In genomic region chr11:2251138-2251537, GRCh38 we compare ENCODE assay signal across 16 cellular contexts. TPM values are rescaled to one million over a fixed set of nuclear protein-coding genes. Genes with fewer than 3 reads are reported as not detected.
DNase-seq lines count a peak whose midpoint lies in the region; ATAC-seq and TF ChIP-seq lines count a peak whose summit lies in the region.
"Had no signal": no experiment of that assay in that cellular context is flagged by ENCODE, and none has a peak within 500 bp of the region (broad histone marks: within the 10 kb centered on the region; RNA-seq: fewer than 3 reads in every experiment).

No MANE protein-coding gene starts in this region.

- H3K9me3 ChIP-seq in BLaER1 treated with 17β-estradiol and CSF1 and Interleukin-3, amounts not matched to agents 10 nM and 100 nM (replicated peaks in 1 of 11) = peaks cover 0 to 13% (median 0%) of the 10 kb centered on the region in 11 experiments; a peak in 2 of 22 replicates
- H3K9me3 ChIP-seq in RWPE2 (ENCODE audit: severe bottlenecking) (no peaks in the 10 kb centered on the region), neural progenitor cell (ENCODE audit: low read depth) (no peaks in the 10 kb centered on the region), body of pancreas (no peaks in the 10 kb centered on the region)

- H3K79me2 ChIP-seq in neural progenitor cell (ENCODE audit: low read depth) = no peaks in the 10 kb centered on the region

- H3K4me3 Mint-ChIP-seq in neural progenitor cell = no peak overlapping the region
- H3K4me3 Mint-ChIP-seq: B cell; CD8-positive, alpha-beta memory T cell; IgD-negative memory B cell had no signal

- no peak overlapping the region for H3K4me3 ChIP-seq in BLaER1 treated with 17β-estradiol and CSF1 and Interleukin-3, amounts not matched to agents 10 nM and 100 nM
- H3K4me3 ChIP-seq in RWPE2 (ENCODE audit: severe bottlenecking) (no peak overlapping the region), neural progenitor cell (no peak overlapping the region), body of pancreas (no peak overlapping the region)

- no peak overlapping the region for H3K27ac ChIP-seq in BLaER1 treated with 17β-estradiol and CSF1 and Interleukin-3, amounts not matched to agents 10 nM and 100 nM
- no peak overlapping the region for H3K27ac ChIP-seq in RWPE2 (ENCODE audit: poor library complexity, severe bottlenecking)
- H3K27ac ChIP-seq in neural progenitor cell = no peak overlapping the region
- H3K27ac ChIP-seq in body of pancreas = no peak overlapping the region

- peaks cover 0 to 31% (median 27%) of the 10 kb centered on the region in 10 experiments; a peak in 18 of 20 replicates for H3K4me1 ChIP-seq in BLaER1 treated with 17β-estradiol and CSF1 and Interleukin-3, amounts not matched to agents 10 nM and 100 nM
- H3K4me1 ChIP-seq in RWPE2 (ENCODE audit: insufficient read depth, poor library complexity, severe bottlenecking) (peaks cover under 1% of the 10 kb centered on the region), neural progenitor cell (peaks cover 6% of the 10 kb centered on the region), body of pancreas (no peaks in the 10 kb centered on the region)

- no peaks in the 10 kb centered on the region for H3K36me3 Mint-ChIP-seq in neural progenitor cell
- H3K36me3 Mint-ChIP-seq: CD8-positive, alpha-beta memory T cell; IgD-negative memory B cell had no signal

- ATAC-seq in RWPE2 (ENCODE audit: low read depth) = no peak
- ATAC-seq in esophagus mucosa = peak; percentile 23
- no peak for ATAC-seq in HG03520 (IDR thresholded peaks at IDR 0.05; ENCODE audit: unreplicated experiment)
- no peak for ATAC-seq in body of pancreas
- ATAC-seq in HG02759 (IDR thresholded peaks at IDR 0.05; ENCODE audit: unreplicated experiment) = no peak
- ATAC-seq: HCT116 had no signal

- intact Hi-C loops in body of pancreas (cut with DNase I) = no loop called here

- DNase-seq in RWPE2 (ENCODE audit: low spot score) (peak; percentile 24), neural progenitor cell (ENCODE audit: low spot score) (no peak), NCI-H524 (lab: John Stamatoyannopoulos, UW) (no peak), body of pancreas (no peak)
- DNase-seq: Caco-2; CD8-positive, alpha-beta memory T cell; DND-41; GF-D8 had no signal

- H3K27me3 Mint-ChIP-seq in neural progenitor cell (ENCODE audit: insufficient read depth, low read depth) = peaks cover 6% of the 10 kb centered on the region

- no peak overlapping the region for H3K9ac ChIP-seq in BLaER1 treated with 17β-estradiol and CSF1 and Interleukin-3, amounts not matched to agents 10 nM and 100 nM
- H3K9ac ChIP-seq in neural progenitor cell = no peak overlapping the region

- H3K27me3 ChIP-seq in BLaER1 treated with 17β-estradiol and CSF1 and Interleukin-3, amounts not matched to agents 10 nM and 100 nM = peaks cover 4 to 24% (median 11%) of the 10 kb centered on the region in 11 experiments; a peak in 12 of 22 replicates
- H3K27me3 ChIP-seq in RWPE2 (ENCODE audit: insufficient read depth, poor library complexity, severe bottlenecking) (no peaks in the 10 kb centered on the region), neural progenitor cell (peaks cover 14% of the 10 kb centered on the region), body of pancreas (no peaks in the 10 kb centered on the region)

- H4K20me1 ChIP-seq in BLaER1 treated with 17β-estradiol and CSF1 and Interleukin-3, amounts not matched to agents 10 nM and 100 nM = no peaks in the 10 kb centered on the region; a peak in 3 of 22 replicates
- no peaks in the 10 kb centered on the region for H4K20me1 ChIP-seq in neural progenitor cell (ENCODE audit: low read depth)

- H3K27ac Mint-ChIP-seq in neural progenitor cell = no peak overlapping the region
- H3K27ac Mint-ChIP-seq: B cell had no signal

- TF ChIP-seq CTCF in RWPE2 (IDR thresholded peaks at IDR 0.05; ENCODE audit: poor library complexity, severe bottlenecking) (no peak), neural progenitor cell (IDR thresholded peaks at IDR 0.05) (no peak), body of pancreas (IDR thresholded peaks at IDR 0.05) (no peak)

- 95 to 97% methylated on average over 6 of the region's 6 CpGs for WGBS in body of pancreas, 2 donors

- H2AFZ ChIP-seq in neural progenitor cell (replicated peaks) = peak overlapping the region; percentile 50

- peaks cover 15% of the 10 kb centered on the region for H3K4me1 Mint-ChIP-seq in neural progenitor cell
- H3K4me1 Mint-ChIP-seq: B cell; CD8-positive, alpha-beta memory T cell; IgD-negative memory B cell had no signal

- H3K36me3 ChIP-seq in BLaER1 treated with 17β-estradiol and CSF1 and Interleukin-3, amounts not matched to agents 10 nM and 100 nM = no peaks in the 10 kb centered on the region
- no peaks in the 10 kb centered on the region for H3K36me3 ChIP-seq in RWPE2 (ENCODE audit: low read depth)
- no peaks in the 10 kb centered on the region for H3K36me3 ChIP-seq in neural progenitor cell
- no peaks in the 10 kb centered on the region for H3K36me3 ChIP-seq in body of pancreas (replicated peaks in 1 of 2; ENCODE audit: insufficient read depth in 1 of 2, low read depth in 2 of 2)

- no peaks in the 10 kb centered on the region for H3F3A ChIP-seq in neural progenitor cell (ENCODE audit: low read depth)

- TF ChIP-seq POLR2A in body of pancreas (IDR thresholded peaks at IDR 0.05) = no peak

- H3K9me3 Mint-ChIP-seq in neural progenitor cell = peaks cover 20% of the 10 kb centered on the region

- H3K4me2 ChIP-seq in BLaER1 treated with 17β-estradiol and CSF1 and Interleukin-3, amounts not matched to agents 10 nM and 100 nM = peak overlapping the region in 8 of 11 experiments; percentile 23 to 76 (median 62); a peak in 13 of 22 replicates
- H3K4me2 ChIP-seq in neural progenitor cell = no peak overlapping the region

RNA-seq across cellular contexts. Expression of gene ASCL2, which starts 19.2 kb away (rescaled TPM):
- total RNA-seq in esophagus mucosa (2.0 TPM), neural progenitor cell (ENCODE audit: low replicate concordance) (2.2 TPM in 1 of 2 replicates, not detected in the other), body of pancreas (1 to 10 TPM in 1 of 2 donors, not detected in 1; 3.0 TPM)
- total RNA-seq: HT1080 had no signal

RNA-seq across cellular contexts. Expression of gene C11orf21, which starts 50.6 kb away (rescaled TPM):
- total RNA-seq in esophagus mucosa = 0.08 TPM
- total RNA-seq in neural progenitor cell (ENCODE audit: low replicate concordance) = 0.19 TPM in 1 of 2 replicates, not detected in the other
- under 1 TPM; 0.26 to 0.33 TPM for total RNA-seq in body of pancreas

RNA-seq across cellular contexts. Expression of gene TSPAN32, which starts 50.7 kb away (rescaled TPM):
- total RNA-seq in esophagus mucosa (not detected), neural progenitor cell (ENCODE audit: low replicate concordance) (0.19 TPM in 1 of 2 replicates, not detected in the other), body of pancreas (1 to 10 TPM in 1 of 2 donors, not detected in 1; 5.9 TPM)
